25 cellular contexts compared by ENCODE assay signal in the genomic region with DNA sequence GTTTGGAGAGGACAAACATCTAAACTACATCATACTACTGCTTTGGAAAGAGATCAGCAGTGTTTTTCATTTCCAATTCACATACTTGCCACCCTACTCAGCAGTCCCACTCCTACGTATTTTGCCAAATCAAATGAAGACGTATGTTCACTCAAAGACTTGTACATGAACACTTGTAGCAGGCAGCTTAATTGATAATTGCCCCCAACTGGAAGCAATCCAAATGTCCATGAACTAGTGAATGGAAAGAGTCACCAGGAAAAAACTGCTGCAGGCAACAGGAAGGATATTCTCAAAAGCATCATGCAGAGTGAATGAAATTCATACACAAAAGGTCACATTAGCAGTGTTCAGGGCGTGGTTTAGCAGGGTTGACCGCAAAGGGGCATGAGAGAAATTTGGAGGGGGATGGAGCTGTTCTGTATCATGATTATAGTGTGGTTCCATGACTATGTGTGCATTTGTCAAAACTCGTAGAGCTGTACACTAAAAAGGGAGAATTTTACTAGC. TPM values are rescaled to one million over a fixed set of nuclear protein-coding genes. Genes with fewer than 3 reads are reported as not detected.
"Had no signal": no experiment of that assay in that cellular context is flagged by ENCODE, and none has a peak within 500 bp of the region (broad histone marks: within the 10 kb centered on the region; RNA-seq: fewer than 3 reads in every experiment).

No MANE protein-coding gene starts in this region.

- H3K4me3 ChIP-seq: K562, SJCRH30, SK-N-MC had no signal

- H3K27ac ChIP-seq: KMS-11, SJCRH30, SK-N-MC had no signal

- ATAC-seq: K562, Panc1, Right ventricle myocardium inferior had no signal

- H3K4me1 ChIP-seq: SJCRH30 had no signal

- H3K27ac Mint-ChIP-seq: IgD-negative memory B cell had no signal

- H3K4me1 Mint-ChIP-seq: IgD-negative memory B cell had no signal

- H3K36me3 ChIP-seq: SJCRH30 had no signal

- H3K36me3 Mint-ChIP-seq: IgD-negative memory B cell had no signal

- DNase-seq: Kasumi-1, MM.1S, MV-4-11, NCI-H1048, NCI-H1436, NCI-H187, NCI-H2029, NCI-H2081 treated with DMSO at 0.1 percent for 48 hours, NCI-H2171, NCI-H226, NCI-H446, NCI-H510A, NCI-H524 treated with DMSO at 0.1 percent for 48 hours, NCI-H774, SHP77 treated with DMSO at 0.1 percent for 48 hours, SJCRH30 had no signal

RNA-seq across cellular contexts. Expression of gene PAEP, which starts 38.8 kb away (rescaled TPM):
- total RNA-seq: M059J; Right ventricle myocardium inferior; SJCRH30; T-helper 1 cell treated with Interleukin-12 subunit alpha and Interleukin-12 subunit beta and Interleukin-4 antibody, amounts not matched to agents 30 ng/mL and 1 ng/mL, for 36 hours had no signal
- polyA plus RNA-seq: IgD-negative memory B cell had no signal

RNA-seq across cellular contexts. Expression of gene GLT6D1, which starts 39.0 kb away (rescaled TPM):
- total RNA-seq: HT1080; K562; M059J; Right ventricle myocardium inferior; SJCRH30; T-helper 1 cell treated with Interleukin-12 subunit alpha and Interleukin-12 subunit beta and Interleukin-4 antibody, amounts not matched to agents 30 ng/mL and 1 ng/mL, for 36 hours had no signal
- polyA plus RNA-seq: IgD-negative memory B cell, K562 had no signal

RNA-seq across cellular contexts. Expression of gene OBP2A, which starts 54.4 kb away (rescaled TPM):
- total RNA-seq: K562; M059J; Right ventricle myocardium inferior; SJCRH30; T-helper 1 cell treated with Interleukin-12 subunit alpha and Interleukin-12 subunit beta and Interleukin-4 antibody, amounts not matched to agents 30 ng/mL and 1 ng/mL, for 36 hours had no signal
- polyA plus RNA-seq: IgD-negative memory B cell, K562 had no signal
